ENCODE assay signal across 1 cellular context in genomic region chrX:48913605-48914366, GRCh38.
TF ChIP-seq lines count a peak whose summit lies in the region.

No MANE protein-coding gene starts in this region.

TF ChIP-seq in IMR-90, 13 proteins besides CTCF, POLR2A, EP300 and RAD21:
- TF ChIP-seq RCOR1 (IDR thresholded peaks at IDR 0.05; ENCODE audit: insufficient replicate concordance, low read length) = no peak
- no peak for TF ChIP-seq RFX5 (IDR thresholded peaks at IDR 0.05; ENCODE audit: low read depth, low read length)
- no peak for TF ChIP-seq BHLHE40 (IDR thresholded peaks at IDR 0.05; ENCODE audit: low read depth, low read length)
- no peak for TF ChIP-seq MAFK (IDR thresholded peaks at IDR 0.05; ENCODE audit: low read depth, low read length)
- no peak for TF ChIP-seq NFE2L2 (IDR thresholded peaks at IDR 0.05; ENCODE audit: low read depth, low read length)
- no peak for TF ChIP-seq CHD1 (IDR thresholded peaks at IDR 0.05; ENCODE audit: low read depth, low read length)
- TF ChIP-seq USF2 (IDR thresholded peaks at IDR 0.05; ENCODE audit: low read depth, low read length) = no peak
- no peak for TF ChIP-seq CEBPB (IDR thresholded peaks at IDR 0.05; ENCODE audit: low read depth, low read length)
- TF ChIP-seq FOS (IDR thresholded peaks at IDR 0.05; ENCODE audit: low read depth, low read length) = no peak
- TF ChIP-seq MAZ (IDR thresholded peaks at IDR 0.05; ENCODE audit: borderline replicate concordance, low read depth, low read length) = no peak
- no peak for TF ChIP-seq MXI1 (IDR thresholded peaks at IDR 0.05; ENCODE audit: borderline replicate concordance, low read depth, low read length)
- no peak for TF ChIP-seq ELK1 (IDR thresholded peaks at IDR 0.05; ENCODE audit: borderline replicate concordance, low read depth, low read length)
- no peak for TF ChIP-seq SMC3 (IDR thresholded peaks at IDR 0.05; ENCODE audit: low read depth, low read length)
TF ChIP-seq in IMR-90: peak in this region for 0.
